24 cellular contexts compared by ENCODE assay signal in genomic region chr3:77203876-77204275, GRCh38.
"Had no signal": no experiment of that assay in that cellular context is flagged by ENCODE, and none has a peak within 500 bp of the region (broad histone marks: within the 10 kb centered on the region; RNA-seq: fewer than 3 reads in every experiment).

No MANE protein-coding gene starts in this region.

- H3K9me3 ChIP-seq: colonic mucosa, esophagus squamous epithelium, gastroesophageal sphincter, heart left ventricle, left lung, lower lobe of right lung, mucosa of descending colon had no signal

- H2AFZ ChIP-seq: hepatocyte had no signal

- H3K27ac ChIP-seq: colonic mucosa, epithelial cell of prostate, esophagus squamous epithelium, gastroesophageal sphincter, heart left ventricle, hepatocyte, left lung, lower lobe of right lung had no signal

- FAIRE-seq: frontal cortex, keratinocyte had no signal

- H3K4me2 ChIP-seq: hepatocyte had no signal

- ATAC-seq: effector memory CD8-positive, alpha-beta T cell; esophagus mucosa; gastroesophageal sphincter; heart left ventricle; left cardiac atrium; left lung; left ventricle myocardium superior; lower lobe of right lung; mucosa of descending colon had no signal

- DNase-seq: colonic mucosa; cortex of kidney; effector CD8-positive, alpha-beta T cell; effector memory CD8-positive, alpha-beta T cell; endodermal cell; erythroblast; esophagus squamous epithelium; foreskin fibroblast; heart left ventricle; hypothalamus; immature natural killer cell; left cardiac atrium; left lung; left ventricle myocardium superior; lower lobe of right lung; mesenchymal stem cell; mucosa of descending colon; naive B cell had no signal

- H3K4me1 ChIP-seq: colonic mucosa, esophagus squamous epithelium, gastroesophageal sphincter, heart left ventricle, left lung, lower lobe of right lung had no signal

- H3K27me3 ChIP-seq: colonic mucosa, esophagus squamous epithelium, gastroesophageal sphincter, heart left ventricle, hepatocyte, left lung had no signal

- H3K4me3 ChIP-seq: colonic mucosa, esophagus squamous epithelium, gastroesophageal sphincter, heart left ventricle, hepatocyte, left lung, lower lobe of right lung, mucosa of descending colon had no signal

- H3K36me3 ChIP-seq: colonic mucosa, esophagus squamous epithelium, gastroesophageal sphincter, heart left ventricle, left lung, lower lobe of right lung had no signal

- H3K79me2 ChIP-seq: hepatocyte had no signal
